ENCODE assay signal across 8 cellular contexts in the genomic region with DNA sequence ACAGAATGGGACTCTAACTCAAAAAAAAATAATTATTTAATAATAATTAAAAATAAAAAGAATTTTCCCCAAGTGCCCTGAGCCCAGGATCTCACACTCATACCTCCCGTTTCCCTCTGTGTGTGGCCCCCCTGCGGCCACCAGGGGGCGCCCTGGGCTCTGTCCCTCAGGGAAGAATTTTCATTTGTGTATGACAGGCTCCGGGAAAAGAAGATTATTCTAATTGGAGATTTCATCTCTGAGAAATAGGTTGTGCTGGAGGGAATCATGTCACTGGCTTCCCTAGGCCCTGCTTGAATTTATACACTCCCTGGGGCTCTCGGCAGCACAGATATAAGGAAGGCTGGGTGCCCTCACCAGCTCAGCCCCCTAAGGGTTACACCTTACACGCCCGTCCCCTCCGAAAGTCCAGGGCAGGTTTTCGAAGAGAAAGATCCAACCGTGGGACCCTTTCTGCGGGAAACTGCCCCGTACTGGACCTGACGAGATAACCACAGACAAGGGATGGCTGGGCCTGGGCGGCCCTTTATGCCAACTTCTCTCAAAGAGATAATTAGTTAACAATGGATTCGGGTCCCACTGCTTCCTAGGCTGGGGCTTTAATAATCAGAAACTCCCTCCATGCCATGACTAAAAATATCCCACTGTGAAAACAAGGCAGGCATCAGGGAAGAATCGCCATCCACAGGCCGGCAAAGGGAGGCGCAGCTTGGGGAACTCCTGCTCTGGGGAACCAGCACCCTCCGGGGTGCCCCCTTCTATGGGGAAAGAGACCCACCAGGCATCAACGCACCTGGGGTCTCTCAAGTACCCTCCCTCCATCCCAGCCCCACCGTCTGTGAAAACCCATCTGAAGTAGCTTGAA.
A peak's percentile ranks its signal among the peaks of the same experiment; 100 is the strongest.
DNase-seq lines count a peak whose midpoint lies in the region; ATAC-seq, FAIRE-seq and TF ChIP-seq lines count a peak whose summit lies in the region.

No MANE protein-coding gene starts in this region.

- DNase-seq in HFFc6: peak; percentile 42
- DNase-seq in NCI-H82 treated with DMSO at 0.1 percent for 48 hours (lab: John Stamatoyannopoulos, UW; ENCODE audit: unreplicated experiment): peak; percentile 56
- peak; percentile 50 to 60 for DNase-seq in activated CD8-positive, alpha-beta memory T cell treated with anti-CD3 and anti-CD28 coated beads for 4 hours (ENCODE audit: low read depth in 2 of 2)
- DNase-seq in H1 (ENCODE audit: low read depth in 1 of 2, low spot score in 2 of 2): peak in 1 of 2 experiments; percentile 88
- peak; percentile 66 for DNase-seq in middle frontal gyrus (ENCODE audit: extremely low spot score, low spot score)
- peak; percentile 67 for DNase-seq in stimulated activated CD8-positive, alpha-beta memory T cell treated with anti-CD3 and anti-CD28 coated beads, Interleukin-15, amount 100 ng/mL, for 24 hours (ENCODE audit: low read depth)

- H3K27ac ChIP-seq in C4-2B (no peak overlapping the region), H1 (ENCODE audit: low read depth, low read length) (0 out of 2 replicates have a peak overlapping the region, but pooled peaks have one; percentile 16)

- H3K4me1 Mint-ChIP-seq in HFFc6 (ENCODE audit: low read depth): no peaks in the 10 kb centered on the region

- no peak overlapping the region for H2BK15ac ChIP-seq in H1 (ENCODE audit: low read length)

- no peak overlapping the region for H3K14ac ChIP-seq in H1 (ENCODE audit: insufficient read length)

- CTCF ChIA-PET in H1 (lab: Charles Lee; ENCODE audit: partially characterized antibody): interaction anchor here (0.5 to 6.0 kb wide), 38 partner anchors 8 to 696 kb away, joined by 3 to 35 read pairs (median 4); partner anchors contain the start of genes MORN3 and ORAI1

- no peak overlapping the region for H4K91ac ChIP-seq in H1 (replicated peaks; ENCODE audit: insufficient read length, low read length)

- TF ChIP-seq RAD21 in H1 (IDR thresholded peaks at IDR 0.05 in 1 of 2, conservative IDR thresholded peaks at IDR 0.05 in 1 of 2; ENCODE audit: low read depth in 2 of 2, low read length in 2 of 2): peak; percentile 49 to 63

- no peak overlapping the region for H3K4ac ChIP-seq in H1 (replicated peaks; ENCODE audit: insufficient read length, low read depth, low read length)

- no peak overlapping the region for H2AFZ ChIP-seq in H1 (ENCODE audit: low read length)

- H3K27me3 Mint-ChIP-seq in HFFc6 (ENCODE audit: insufficient read depth): no peaks in the 10 kb centered on the region

- H2BK20ac ChIP-seq in H1 (ENCODE audit: low read length): no peak overlapping the region

- POLR2A ChIA-PET in H1 (lab: Charles Lee; ENCODE audit: partially characterized antibody): interaction anchor here (0.9 to 2.1 kb wide), 6 partner anchors 7 to 79 kb away, joined by 3 to 7 read pairs (median 4); no protein-coding TSS in a partner anchor

- H3K9me3 ChIP-seq in H1 (ENCODE audit: insufficient read depth in 2 of 2, low read depth in 1 of 2, low read length in 1 of 2): no peaks in the 10 kb centered on the region

- TF ChIP-seq CTCF in C4-2B (conservative IDR thresholded peaks at IDR 0.05) (peak; percentile 94), HFFc6 (IDR thresholded peaks at IDR 0.05) (peak; percentile 97), H1 (IDR thresholded peaks at IDR 0.05; ENCODE audit: control extremely low read depth in 1 of 3, insufficient read depth in 1 of 3, low read depth in 1 of 3, low read length in 3 of 3) (peak; percentile 63 to 84 (median 80))

- no peak for TF ChIP-seq POLR2A in H1 (IDR thresholded peaks at IDR 0.05; ENCODE audit: control extremely low read depth in 1 of 2, low read depth in 2 of 2, low read length in 2 of 2)

- H3K36me3 Mint-ChIP-seq in HFFc6 (ENCODE audit: low read depth): no peaks in the 10 kb centered on the region

- ATAC-seq in GM21528 (IDR thresholded peaks at IDR 0.05; ENCODE audit: low FRiP score, unreplicated experiment): no peak

- H3K4me1 ChIP-seq in H1 (replicated peaks in 1 of 4; ENCODE audit: control insufficient read depth in 3 of 4, insufficient read depth in 4 of 4, low read length in 3 of 4): no peaks in the 10 kb centered on the region

- no peak for FAIRE-seq in H1 (lab: Jason Lieb, UNC)

- no peak overlapping the region for H3K4me2 ChIP-seq in H1 (ENCODE audit: insufficient read depth in 1 of 2, low read depth in 2 of 2, low read length in 2 of 2)

- no peak overlapping the region for H3K23ac ChIP-seq in H1 (ENCODE audit: insufficient read length)

- no peak overlapping the region for H3K4me3 Mint-ChIP-seq in HFFc6

- no peaks in the 10 kb centered on the region for H3K23me2 ChIP-seq in H1 (ENCODE audit: low read depth, low read length)

- no peak overlapping the region for H3K27ac Mint-ChIP-seq in HFFc6

- H4K5ac ChIP-seq in H1 (ENCODE audit: insufficient read length, low read depth, low read length): no peak overlapping the region

- H3K36me3 ChIP-seq in H1 (ENCODE audit: control insufficient read depth in 2 of 4, insufficient read depth in 4 of 4, low read length in 3 of 4): peaks cover 7 to 37% (median 15%) of the 10 kb centered on the region in 4 experiments; a peak in 7 of 8 replicates

- no peak overlapping the region for H3K4me3 ChIP-seq in H1 (ENCODE audit: extremely low read depth in 1 of 4, insufficient read depth in 2 of 4, low read depth in 3 of 4, low read length in 4 of 4)

- H3K9ac ChIP-seq in H1 (replicated peaks in 1 of 4; ENCODE audit: extremely low read depth in 1 of 4, low read depth in 3 of 4, low read length in 3 of 4): no peak overlapping the region

- no peak overlapping the region for H3K56ac ChIP-seq in H1 (replicated peaks; ENCODE audit: insufficient read length, low read depth, low read length)

- H3K9me3 Mint-ChIP-seq in HFFc6: no peaks in the 10 kb centered on the region

- TF ChIP-seq EP300 in H1 (IDR thresholded peaks at IDR 0.05; ENCODE audit: borderline replicate concordance in 1 of 2, low read depth in 2 of 2, low read length in 2 of 2): no peak

- H3K79me1 ChIP-seq in H1 (ENCODE audit: low read depth, low read length): no peaks in the 10 kb centered on the region; the same call in none of the 2 replicates

- peaks cover 0 to 15% of the 10 kb centered on the region in 2 experiments; a peak in 1 of 4 replicates for H3K79me2 ChIP-seq in H1 (ENCODE audit: control insufficient read depth in 1 of 2, insufficient read depth in 2 of 2, low read length in 2 of 2)

- H2AK5ac ChIP-seq in H1 (ENCODE audit: low read depth, low read length): no peak overlapping the region

- 70% methylated on average over 21 of the region's 21 CpGs; no CpG with 5 or more reads in 1 of the 2 experiments for WGBS in H1 (ENCODE audit: extremely low coverage in 1 of 2, insufficient coverage in 1 of 2, insufficient read length in 1 of 2, insufficient replicate concordance in 2 of 2, low coverage in 1 of 2, low lambda C conversion rate in 2 of 2, missing lambda C conversion rate in 1 of 2), 2 experiments

- H4K20me1 ChIP-seq in H1 (replicated peaks in 1 of 2; ENCODE audit: control insufficient read depth in 1 of 2, insufficient read depth in 2 of 2, low read length in 2 of 2): peaks cover 1 to 2% of the 10 kb centered on the region in 2 experiments

- H2BK120ac ChIP-seq in H1 (replicated peaks; ENCODE audit: low read depth, low read length): no peak overlapping the region

- H2BK12ac ChIP-seq in H1 (ENCODE audit: low read depth, low read length): no peak overlapping the region

- H2BK5ac ChIP-seq in H1 (ENCODE audit: low read depth, low read length): no peak overlapping the region

- H3K18ac ChIP-seq in H1 (ENCODE audit: extremely low read depth, low read length): no peak overlapping the region

- H3K27me3 ChIP-seq in H1 (replicated peaks in 1 of 4; ENCODE audit: control insufficient read depth in 3 of 4, extremely low read depth in 1 of 4, insufficient read depth in 3 of 4, low read length in 3 of 4): no peaks in the 10 kb centered on the region

- H4K8ac ChIP-seq in H1 (ENCODE audit: extremely low read depth, insufficient read depth, low read length): 0 out of 2 replicates have a peak overlapping the region, but pooled peaks have one; percentile 21

TF ChIP-seq in H1, 55 proteins besides CTCF, POLR2A, EP300 and RAD21:
- TF ChIP-seq POLR2AphosphoS5 (IDR thresholded peaks at IDR 0.05; ENCODE audit: low read depth, low read length) (no peak), SP1 (IDR thresholded peaks at IDR 0.05; ENCODE audit: low read depth, low read length) (0 out of 2 replicates have a peak, but pooled peaks have one; percentile 33), E2F6 (IDR thresholded peaks at IDR 0.05) (no peak), NRF1 (IDR thresholded peaks at IDR 0.05; ENCODE audit: low read depth, low read length) (no peak), TAF7 (optimal IDR thresholded peaks at IDR 0.05; ENCODE audit: borderline replicate concordance, low read depth, low read length) (no peak), CHD2 (IDR thresholded peaks at IDR 0.05; ENCODE audit: low read length) (no peak), SP4 (IDR thresholded peaks at IDR 0.05; ENCODE audit: low read length) (no peak), ZNF274 (IDR thresholded peaks at IDR 0.05; ENCODE audit: borderline replicate concordance, extremely low read depth, low read length) (no peak), TEAD4 (IDR thresholded peaks at IDR 0.05; ENCODE audit: low read depth, low read length) (no peak), CREB1 (IDR thresholded peaks at IDR 0.05) (peak; percentile 24; the same call in 1 of the 2 replicates), HDAC6 (IDR thresholded peaks at IDR 0.05; ENCODE audit: low read depth, low read length) (no peak)
